In the genomic region with DNA sequence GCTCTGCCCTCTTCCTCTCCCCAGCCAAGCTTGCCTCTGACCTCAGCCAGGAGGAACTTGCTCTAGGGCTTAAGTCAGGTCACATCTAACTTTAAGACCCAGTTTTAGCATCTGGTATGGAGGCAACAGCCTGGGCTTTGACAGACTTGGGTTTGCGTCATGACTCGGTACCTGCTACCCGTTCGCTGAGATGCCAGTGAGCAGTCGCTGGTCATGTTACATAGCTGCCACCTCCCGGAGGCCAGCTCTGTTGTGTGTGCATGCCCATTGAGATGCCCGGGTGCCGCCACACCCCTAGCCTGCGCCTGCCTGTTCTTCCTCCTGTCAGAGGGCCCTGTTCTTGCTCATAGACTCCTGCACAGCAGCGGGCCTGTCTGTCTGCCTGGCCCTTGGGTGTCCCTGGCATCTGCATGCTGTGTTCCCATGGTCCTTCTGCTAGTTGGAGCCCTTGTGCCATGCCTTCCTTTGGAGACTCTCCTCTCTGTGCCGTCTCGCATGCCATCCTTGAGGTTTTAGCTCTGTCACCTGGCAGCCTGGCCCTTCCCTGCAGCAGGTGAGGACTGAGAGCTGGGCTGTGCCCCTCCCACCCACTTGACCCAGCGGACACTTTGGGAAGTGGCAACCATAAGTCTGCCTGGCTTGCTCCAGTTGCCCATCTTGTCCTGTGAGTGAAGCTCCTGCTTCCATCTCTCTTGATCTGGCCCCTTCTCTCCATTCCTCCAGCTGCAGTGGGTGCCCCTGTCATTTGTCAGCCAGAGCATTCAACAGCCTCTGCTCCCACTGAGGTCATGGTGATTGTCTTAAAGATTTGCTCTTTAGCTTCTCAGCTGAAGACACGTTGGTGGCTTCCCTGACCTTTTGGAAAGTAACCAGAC, we compare ENCODE assay signal across 1 cellular context.
A peak's percentile ranks its signal among the peaks of the same experiment; 100 is the strongest.
TF ChIP-seq lines count a peak whose summit lies in the region.

No MANE protein-coding gene starts in this region.

TF ChIP-seq in HepG2, 621 proteins besides CTCF, POLR2A, EP300 and RAD21 (continued from another document):
- TF ChIP-seq, protein P1, sequence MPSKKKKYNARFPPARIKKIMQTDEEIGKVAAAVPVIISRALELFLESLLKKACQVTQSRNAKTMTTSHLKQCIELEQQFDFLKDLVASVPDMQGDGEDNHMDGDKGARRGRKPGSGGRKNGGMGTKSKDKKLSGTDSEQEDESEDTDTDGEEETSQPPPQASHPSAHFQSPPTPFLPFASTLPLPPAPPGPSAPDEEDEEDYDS (CRISPR knock-in tag; IDR thresholded peaks at IDR 0.05), result no peak
- no peak for TF ChIP-seq MTA3 (CRISPR knock-in tag; IDR thresholded peaks at IDR 0.05)
- TF ChIP-seq HMG20A (CRISPR knock-in tag; IDR thresholded peaks at IDR 0.05; ENCODE audit: borderline replicate concordance), result no peak
- TF ChIP-seq ZNF264 (CRISPR knock-in tag; IDR thresholded peaks at IDR 0.05), result no peak
- no peak for TF ChIP-seq MATR3 (CRISPR knock-in tag; IDR thresholded peaks at IDR 0.05)
- peak; percentile 1; the same call in 1 of the 2 replicates for TF ChIP-seq SALL1 (CRISPR knock-in tag; IDR thresholded peaks at IDR 0.05)
- TF ChIP-seq, protein P2, sequence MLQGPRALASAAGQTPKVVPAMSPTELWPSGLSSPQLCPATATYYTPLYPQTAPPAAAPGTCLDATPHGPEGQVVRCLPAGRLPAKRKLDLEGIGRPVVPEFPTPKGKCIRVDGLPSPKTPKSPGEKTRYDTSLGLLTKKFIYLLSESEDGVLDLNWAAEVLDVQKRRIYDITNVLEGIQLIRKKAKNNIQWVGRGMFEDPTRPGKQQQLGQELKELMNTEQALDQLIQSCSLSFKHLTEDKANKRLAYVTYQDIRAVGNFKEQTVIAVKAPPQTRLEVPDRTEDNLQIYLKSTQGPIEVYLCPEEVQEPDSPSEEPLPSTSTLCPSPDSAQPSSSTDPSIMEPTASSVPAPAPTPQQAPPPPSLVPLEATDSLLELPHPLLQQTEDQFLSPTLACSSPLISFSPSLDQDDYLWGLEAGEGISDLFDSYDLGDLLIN (CRISPR knock-in tag; IDR thresholded peaks at IDR 0.05; ENCODE audit: borderline replicate concordance), result no peak
